In the genomic region with DNA sequence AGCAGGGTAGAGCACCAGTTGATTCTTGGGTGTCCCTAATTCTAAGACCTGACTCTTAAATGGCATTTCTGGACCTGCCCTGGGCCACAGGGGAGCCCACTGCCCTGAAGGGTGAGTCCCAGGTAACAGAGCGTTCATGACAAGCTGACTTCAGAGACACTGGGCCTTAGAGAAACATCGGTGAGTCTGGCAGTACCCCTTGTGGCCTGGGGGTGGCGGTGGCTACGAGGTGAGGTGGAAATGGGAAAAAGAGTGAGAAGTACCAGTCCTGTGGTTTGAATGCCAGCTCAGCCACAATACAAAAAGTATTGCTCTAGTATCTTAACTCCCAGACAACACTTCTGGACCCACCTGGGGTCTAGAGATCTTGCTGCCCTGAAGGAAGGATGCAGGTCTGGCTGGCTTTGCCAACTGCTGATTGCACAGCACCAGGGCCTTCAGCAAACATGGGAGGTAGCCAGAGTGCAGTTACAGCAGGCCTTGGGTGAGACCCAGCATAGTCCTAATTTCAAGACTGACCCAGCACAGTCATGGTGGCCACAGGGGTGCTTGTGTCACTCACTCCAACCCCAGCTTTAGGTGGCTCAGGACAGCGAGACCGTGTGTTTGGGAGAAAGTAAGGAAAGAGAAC, we compare ENCODE assay signal across 1 cellular context.
A peak's percentile ranks its signal among the peaks of the same experiment; 100 is the strongest.
TF ChIP-seq lines count a peak whose summit lies in the region.

No MANE protein-coding gene starts in this region.

TF ChIP-seq in HepG2, 621 proteins besides CTCF, POLR2A, EP300 and RAD21 (continued from another document and continues in another):
- TF ChIP-seq ZNF747 (CRISPR knock-in tag; IDR thresholded peaks at IDR 0.05; ENCODE audit: borderline replicate concordance) (0 out of 2 replicates have a peak, but pooled peaks have one; percentile 48), ZNF761 (CRISPR knock-in tag; conservative IDR thresholded peaks at IDR 0.05) (no peak), ZNF788 (CRISPR knock-in tag; IDR thresholded peaks at IDR 0.05; ENCODE audit: borderline replicate concordance) (peak; percentile 58; the same call in 1 of the 2 replicates), AHR (CRISPR knock-in tag; IDR thresholded peaks at IDR 0.05) (no peak), ZBTB7A (CRISPR knock-in tag; IDR thresholded peaks at IDR 0.05) (no peak), WIZ (CRISPR knock-in tag; IDR thresholded peaks at IDR 0.05) (no peak), ARNT (IDR thresholded peaks at IDR 0.05) (no peak), KDM5B (CRISPR knock-in tag; IDR thresholded peaks at IDR 0.05; ENCODE audit: borderline replicate concordance) (no peak), ZNF501 (CRISPR knock-in tag; IDR thresholded peaks at IDR 0.05) (no peak), ZFP1 (CRISPR knock-in tag; IDR thresholded peaks at IDR 0.05) (no peak), ZNF678 (CRISPR knock-in tag; IDR thresholded peaks at IDR 0.05) (no peak), SP5 (CRISPR knock-in tag; IDR thresholded peaks at IDR 0.05; ENCODE audit: borderline replicate concordance, low read depth) (no peak), KDM4B (CRISPR knock-in tag; IDR thresholded peaks at IDR 0.05) (no peak), SUZ12 (IDR thresholded peaks at IDR 0.05; ENCODE audit: low read depth, low read length) (no peak), REXO4 (CRISPR knock-in tag; IDR thresholded peaks at IDR 0.05; ENCODE audit: borderline replicate concordance) (no peak), ZNF850 (CRISPR knock-in tag; conservative IDR thresholded peaks at IDR 0.05) (no peak), MXI1 (IDR thresholded peaks at IDR 0.05; ENCODE audit: borderline replicate concordance, low read depth, low read length) (0 out of 3 replicates have a peak, but pooled peaks have one; percentile 6), ZSCAN31 (CRISPR knock-in tag; IDR thresholded peaks at IDR 0.05; ENCODE audit: low read depth) (0 out of 2 replicates have a peak, but pooled peaks have one; percentile 38), ARHGAP35 (CRISPR knock-in tag; IDR thresholded peaks at IDR 0.05; ENCODE audit: borderline replicate concordance) (no peak), RARA (CRISPR knock-in tag; IDR thresholded peaks at IDR 0.05) (no peak), ZNF180 (CRISPR knock-in tag; IDR thresholded peaks at IDR 0.05; ENCODE audit: borderline replicate concordance, low read depth) (no peak)
- TF ChIP-seq, protein P1, sequence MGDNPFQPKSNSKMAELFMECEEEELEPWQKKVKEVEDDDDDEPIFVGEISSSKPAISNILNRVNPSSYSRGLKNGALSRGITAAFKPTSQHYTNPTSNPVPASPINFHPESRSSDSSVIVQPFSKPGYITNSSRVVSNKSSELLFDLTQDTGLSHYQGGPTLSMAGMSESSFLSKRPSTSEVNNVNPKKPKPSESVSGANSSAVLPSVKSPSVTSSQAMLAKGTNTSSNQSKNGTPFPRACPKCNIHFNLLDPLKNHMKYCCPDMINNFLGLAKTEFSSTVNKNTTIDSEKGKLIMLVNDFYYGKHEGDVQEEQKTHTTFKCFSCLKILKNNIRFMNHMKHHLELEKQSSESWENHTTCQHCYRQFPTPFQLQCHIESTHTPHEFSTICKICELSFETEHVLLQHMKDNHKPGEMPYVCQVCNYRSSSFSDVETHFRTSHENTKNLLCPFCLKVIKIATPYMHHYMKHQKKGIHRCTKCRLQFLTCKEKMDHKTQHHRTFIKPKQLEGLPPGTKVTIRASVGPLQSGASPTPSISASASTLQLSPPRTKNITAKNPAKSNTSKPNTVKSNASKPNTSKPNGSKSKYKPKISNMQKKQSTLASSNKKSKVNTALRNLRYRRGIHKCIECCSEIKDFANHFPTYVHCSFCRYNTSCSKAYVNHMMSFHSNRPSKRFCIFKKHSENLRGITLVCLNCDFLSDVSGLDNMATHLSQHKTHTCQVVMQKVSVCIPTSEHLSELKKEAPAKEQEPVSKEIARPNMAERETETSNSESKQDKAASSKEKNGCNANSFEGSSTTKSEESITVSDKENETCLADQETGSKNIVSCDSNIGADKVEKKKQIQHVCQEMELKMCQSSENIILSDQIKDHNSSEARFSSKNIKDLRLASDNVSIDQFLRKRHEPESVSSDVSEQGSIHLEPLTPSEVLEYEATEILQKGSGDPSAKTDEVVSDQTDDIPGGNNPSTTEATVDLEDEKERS (CRISPR knock-in tag; IDR thresholded peaks at IDR 0.05) = no peak
- TF ChIP-seq, protein P2, sequence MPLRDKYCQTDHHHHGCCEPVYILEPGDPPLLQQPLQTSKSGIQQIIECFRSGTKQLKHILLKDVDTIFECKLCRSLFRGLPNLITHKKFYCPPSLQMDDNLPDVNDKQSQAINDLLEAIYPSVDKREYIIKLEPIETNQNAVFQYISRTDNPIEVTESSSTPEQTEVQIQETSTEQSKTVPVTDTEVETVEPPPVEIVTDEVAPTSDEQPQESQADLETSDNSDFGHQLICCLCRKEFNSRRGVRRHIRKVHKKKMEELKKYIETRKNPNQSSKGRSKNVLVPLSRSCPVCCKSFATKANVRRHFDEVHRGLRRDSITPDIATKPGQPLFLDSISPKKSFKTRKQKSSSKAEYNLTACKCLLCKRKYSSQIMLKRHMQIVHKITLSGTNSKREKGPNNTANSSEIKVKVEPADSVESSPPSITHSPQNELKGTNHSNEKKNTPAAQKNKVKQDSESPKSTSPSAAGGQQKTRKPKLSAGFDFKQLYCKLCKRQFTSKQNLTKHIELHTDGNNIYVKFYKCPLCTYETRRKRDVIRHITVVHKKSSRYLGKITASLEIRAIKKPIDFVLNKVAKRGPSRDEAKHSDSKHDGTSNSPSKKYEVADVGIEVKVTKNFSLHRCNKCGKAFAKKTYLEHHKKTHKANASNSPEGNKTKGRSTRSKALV (CRISPR knock-in tag; IDR thresholded peaks at IDR 0.05) = no peak
- TF ChIP-seq, protein P3, sequence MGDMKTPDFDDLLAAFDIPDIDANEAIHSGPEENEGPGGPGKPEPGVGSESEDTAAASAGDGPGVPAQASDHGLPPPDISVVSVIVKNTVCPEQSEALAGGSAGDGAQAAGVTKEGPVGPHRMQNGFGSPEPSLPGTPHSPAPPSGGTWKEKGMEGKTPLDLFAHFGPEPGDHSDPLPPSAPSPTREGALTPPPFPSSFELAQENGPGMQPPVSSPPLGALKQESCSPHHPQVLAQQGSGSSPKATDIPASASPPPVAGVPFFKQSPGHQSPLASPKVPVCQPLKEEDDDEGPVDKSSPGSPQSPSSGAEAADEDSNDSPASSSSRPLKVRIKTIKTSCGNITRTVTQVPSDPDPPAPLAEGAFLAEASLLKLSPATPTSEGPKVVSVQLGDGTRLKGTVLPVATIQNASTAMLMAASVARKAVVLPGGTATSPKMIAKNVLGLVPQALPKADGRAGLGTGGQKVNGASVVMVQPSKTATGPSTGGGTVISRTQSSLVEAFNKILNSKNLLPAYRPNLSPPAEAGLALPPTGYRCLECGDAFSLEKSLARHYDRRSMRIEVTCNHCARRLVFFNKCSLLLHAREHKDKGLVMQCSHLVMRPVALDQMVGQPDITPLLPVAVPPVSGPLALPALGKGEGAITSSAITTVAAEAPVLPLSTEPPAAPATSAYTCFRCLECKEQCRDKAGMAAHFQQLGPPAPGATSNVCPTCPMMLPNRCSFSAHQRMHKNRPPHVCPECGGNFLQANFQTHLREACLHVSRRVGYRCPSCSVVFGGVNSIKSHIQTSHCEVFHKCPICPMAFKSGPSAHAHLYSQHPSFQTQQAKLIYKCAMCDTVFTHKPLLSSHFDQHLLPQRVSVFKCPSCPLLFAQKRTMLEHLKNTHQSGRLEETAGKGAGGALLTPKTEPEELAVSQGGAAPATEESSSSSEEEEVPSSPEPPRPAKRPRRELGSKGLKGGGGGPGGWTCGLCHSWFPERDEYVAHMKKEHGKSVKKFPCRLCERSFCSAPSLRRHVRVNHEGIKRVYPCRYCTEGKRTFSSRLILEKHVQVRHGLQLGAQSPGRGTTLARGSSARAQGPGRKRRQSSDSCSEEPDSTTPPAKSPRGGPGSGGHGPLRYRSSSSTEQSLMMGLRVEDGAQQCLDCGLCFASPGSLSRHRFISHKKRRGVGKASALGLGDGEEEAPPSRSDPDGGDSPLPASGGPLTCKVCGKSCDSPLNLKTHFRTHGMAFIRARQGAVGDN (CRISPR knock-in tag; IDR thresholded peaks at IDR 0.05) = peak; percentile 28
- TF ChIP-seq, protein P4, sequence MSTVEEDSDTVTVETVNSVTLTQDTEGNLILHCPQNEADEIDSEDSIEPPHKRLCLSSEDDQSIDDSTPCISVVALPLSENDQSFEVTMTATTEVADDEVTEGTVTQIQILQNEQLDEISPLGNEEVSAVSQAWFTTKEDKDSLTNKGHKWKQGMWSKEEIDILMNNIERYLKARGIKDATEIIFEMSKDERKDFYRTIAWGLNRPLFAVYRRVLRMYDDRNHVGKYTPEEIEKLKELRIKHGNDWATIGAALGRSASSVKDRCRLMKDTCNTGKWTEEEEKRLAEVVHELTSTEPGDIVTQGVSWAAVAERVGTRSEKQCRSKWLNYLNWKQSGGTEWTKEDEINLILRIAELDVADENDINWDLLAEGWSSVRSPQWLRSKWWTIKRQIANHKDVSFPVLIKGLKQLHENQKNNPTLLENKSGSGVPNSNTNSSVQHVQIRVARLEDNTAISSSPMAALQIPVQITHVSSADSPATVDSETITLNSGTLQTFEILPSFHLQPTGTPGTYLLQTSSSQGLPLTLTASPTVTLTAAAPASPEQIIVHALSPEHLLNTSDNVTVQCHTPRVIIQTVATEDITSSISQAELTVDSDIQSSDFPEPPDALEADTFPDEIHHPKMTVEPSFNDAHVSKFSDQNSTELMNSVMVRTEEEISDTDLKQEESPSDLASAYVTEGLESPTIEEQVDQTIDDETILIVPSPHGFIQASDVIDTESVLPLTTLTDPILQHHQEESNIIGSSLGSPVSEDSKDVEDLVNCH (CRISPR knock-in tag; IDR thresholded peaks at IDR 0.05) = no peak
- TF ChIP-seq, protein P5, sequence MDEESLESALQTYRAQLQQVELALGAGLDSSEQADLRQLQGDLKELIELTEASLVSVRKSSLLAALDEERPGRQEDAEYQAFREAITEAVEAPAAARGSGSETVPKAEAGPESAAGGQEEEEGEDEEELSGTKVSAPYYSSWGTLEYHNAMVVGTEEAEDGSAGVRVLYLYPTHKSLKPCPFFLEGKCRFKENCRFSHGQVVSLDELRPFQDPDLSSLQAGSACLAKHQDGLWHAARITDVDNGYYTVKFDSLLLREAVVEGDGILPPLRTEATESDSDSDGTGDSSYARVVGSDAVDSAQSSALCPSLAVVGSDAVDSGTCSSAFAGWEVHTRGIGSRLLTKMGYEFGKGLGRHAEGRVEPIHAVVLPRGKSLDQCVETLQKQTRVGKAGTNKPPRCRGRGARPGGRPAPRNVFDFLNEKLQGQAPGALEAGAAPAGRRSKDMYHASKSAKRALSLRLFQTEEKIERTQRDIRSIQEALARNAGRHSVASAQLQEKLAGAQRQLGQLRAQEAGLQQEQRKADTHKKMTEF (CRISPR knock-in tag; IDR thresholded peaks at IDR 0.05) = no peak
- TF ChIP-seq, protein P6, sequence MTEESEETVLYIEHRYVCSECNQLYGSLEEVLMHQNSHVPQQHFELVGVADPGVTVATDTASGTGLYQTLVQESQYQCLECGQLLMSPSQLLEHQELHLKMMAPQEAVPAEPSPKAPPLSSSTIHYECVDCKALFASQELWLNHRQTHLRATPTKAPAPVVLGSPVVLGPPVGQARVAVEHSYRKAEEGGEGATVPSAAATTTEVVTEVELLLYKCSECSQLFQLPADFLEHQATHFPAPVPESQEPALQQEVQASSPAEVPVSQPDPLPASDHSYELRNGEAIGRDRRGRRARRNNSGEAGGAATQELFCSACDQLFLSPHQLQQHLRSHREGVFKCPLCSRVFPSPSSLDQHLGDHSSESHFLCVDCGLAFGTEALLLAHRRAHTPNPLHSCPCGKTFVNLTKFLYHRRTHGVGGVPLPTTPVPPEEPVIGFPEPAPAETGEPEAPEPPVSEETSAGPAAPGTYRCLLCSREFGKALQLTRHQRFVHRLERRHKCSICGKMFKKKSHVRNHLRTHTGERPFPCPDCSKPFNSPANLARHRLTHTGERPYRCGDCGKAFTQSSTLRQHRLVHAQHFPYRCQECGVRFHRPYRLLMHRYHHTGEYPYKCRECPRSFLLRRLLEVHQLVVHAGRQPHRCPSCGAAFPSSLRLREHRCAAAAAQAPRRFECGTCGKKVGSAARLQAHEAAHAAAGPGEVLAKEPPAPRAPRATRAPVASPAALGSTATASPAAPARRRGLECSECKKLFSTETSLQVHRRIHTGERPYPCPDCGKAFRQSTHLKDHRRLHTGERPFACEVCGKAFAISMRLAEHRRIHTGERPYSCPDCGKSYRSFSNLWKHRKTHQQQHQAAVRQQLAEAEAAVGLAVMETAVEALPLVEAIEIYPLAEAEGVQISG (CRISPR knock-in tag; IDR thresholded peaks at IDR 0.05) = 0 out of 2 replicates have a peak, but pooled peaks have one; percentile 20
- TF ChIP-seq, protein P7, sequence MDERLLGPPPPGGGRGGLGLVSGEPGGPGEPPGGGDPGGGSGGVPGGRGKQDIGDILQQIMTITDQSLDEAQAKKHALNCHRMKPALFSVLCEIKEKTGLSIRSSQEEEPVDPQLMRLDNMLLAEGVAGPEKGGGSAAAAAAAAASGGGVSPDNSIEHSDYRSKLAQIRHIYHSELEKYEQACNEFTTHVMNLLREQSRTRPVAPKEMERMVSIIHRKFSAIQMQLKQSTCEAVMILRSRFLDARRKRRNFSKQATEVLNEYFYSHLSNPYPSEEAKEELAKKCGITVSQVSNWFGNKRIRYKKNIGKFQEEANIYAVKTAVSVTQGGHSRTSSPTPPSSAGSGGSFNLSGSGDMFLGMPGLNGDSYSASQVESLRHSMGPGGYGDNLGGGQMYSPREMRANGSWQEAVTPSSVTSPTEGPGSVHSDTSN (CRISPR knock-in tag; IDR thresholded peaks at IDR 0.05) = no peak
- TF ChIP-seq, protein P8, sequence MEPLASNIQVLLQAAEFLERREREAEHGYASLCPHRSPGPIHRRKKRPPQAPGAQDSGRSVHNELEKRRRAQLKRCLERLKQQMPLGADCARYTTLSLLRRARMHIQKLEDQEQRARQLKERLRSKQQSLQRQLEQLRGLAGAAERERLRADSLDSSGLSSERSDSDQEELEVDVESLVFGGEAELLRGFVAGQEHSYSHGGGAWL (CRISPR knock-in tag; IDR thresholded peaks at IDR 0.05) = no peak
- TF ChIP-seq, protein P9, sequence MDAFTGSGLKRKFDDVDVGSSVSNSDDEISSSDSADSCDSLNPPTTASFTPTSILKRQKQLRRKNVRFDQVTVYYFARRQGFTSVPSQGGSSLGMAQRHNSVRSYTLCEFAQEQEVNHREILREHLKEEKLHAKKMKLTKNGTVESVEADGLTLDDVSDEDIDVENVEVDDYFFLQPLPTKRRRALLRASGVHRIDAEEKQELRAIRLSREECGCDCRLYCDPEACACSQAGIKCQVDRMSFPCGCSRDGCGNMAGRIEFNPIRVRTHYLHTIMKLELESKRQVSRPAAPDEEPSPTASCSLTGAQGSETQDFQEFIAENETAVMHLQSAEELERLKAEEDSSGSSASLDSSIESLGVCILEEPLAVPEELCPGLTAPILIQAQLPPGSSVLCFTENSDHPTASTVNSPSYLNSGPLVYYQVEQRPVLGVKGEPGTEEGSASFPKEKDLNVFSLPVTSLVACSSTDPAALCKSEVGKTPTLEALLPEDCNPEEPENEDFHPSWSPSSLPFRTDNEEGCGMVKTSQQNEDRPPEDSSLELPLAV (CRISPR knock-in tag; conservative IDR thresholded peaks at IDR 0.05; ENCODE audit: low read depth) = no peak
- TF ChIP-seq, protein P10, sequence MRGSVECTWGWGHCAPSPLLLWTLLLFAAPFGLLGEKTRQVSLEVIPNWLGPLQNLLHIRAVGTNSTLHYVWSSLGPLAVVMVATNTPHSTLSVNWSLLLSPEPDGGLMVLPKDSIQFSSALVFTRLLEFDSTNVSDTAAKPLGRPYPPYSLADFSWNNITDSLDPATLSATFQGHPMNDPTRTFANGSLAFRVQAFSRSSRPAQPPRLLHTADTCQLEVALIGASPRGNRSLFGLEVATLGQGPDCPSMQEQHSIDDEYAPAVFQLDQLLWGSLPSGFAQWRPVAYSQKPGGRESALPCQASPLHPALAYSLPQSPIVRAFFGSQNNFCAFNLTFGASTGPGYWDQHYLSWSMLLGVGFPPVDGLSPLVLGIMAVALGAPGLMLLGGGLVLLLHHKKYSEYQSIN (CRISPR knock-in tag; IDR thresholded peaks at IDR 0.05; ENCODE audit: borderline replicate concordance) = no peak
